10 cellular contexts compared by ENCODE assay signal in the genomic region with DNA sequence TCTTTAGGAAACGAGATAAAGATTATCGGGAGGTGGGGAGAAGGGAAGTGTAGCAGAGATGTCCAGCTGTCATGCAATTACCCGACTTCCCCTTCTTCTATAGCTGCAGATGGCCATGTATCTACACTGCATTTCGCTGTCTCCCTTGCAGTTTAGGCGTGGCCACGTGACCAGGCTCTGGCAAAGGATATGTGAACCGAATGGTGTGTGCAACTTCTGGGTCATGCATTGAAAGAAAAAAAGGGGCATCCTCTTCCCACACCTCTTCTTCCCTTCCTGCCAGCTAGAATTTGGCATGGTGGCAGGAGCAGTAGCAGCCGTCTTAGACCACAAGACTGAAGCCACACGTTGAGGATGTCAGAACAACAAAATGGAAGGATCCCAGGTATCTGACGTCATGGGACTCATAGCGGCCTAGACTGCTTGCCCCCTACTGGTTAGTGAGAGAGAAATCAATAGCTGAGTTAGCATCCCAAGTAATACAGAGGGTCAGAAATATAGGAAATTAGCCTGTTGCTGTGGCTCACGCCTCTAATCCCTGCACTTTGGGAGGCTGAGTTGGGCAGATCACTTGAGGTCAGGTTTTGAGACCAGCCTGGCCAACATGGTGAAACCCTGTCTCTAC. TPM values are rescaled to one million over a fixed set of nuclear protein-coding genes. Genes with fewer than 3 reads are reported as not detected.
A peak's percentile ranks its signal among the peaks of the same experiment; 100 is the strongest.
DNase-seq lines count a peak whose midpoint lies in the region; ATAC-seq, FAIRE-seq and TF ChIP-seq lines count a peak whose summit lies in the region.
"Had no signal": no experiment of that assay in that cellular context is flagged by ENCODE, and none has a peak within 500 bp of the region (broad histone marks: within the 10 kb centered on the region; RNA-seq: fewer than 3 reads in every experiment).

No MANE protein-coding gene starts in this region.

- TF ChIP-seq EP300 in GM12878 (IDR thresholded peaks at IDR 0.05; ENCODE audit: borderline replicate concordance in 1 of 2, control insufficient read depth in 1 of 2, low read depth in 2 of 2, low read length in 2 of 2), result no peak

- H3K9ac ChIP-seq in GM12878 (ENCODE audit: control insufficient read depth, insufficient read depth, low read length), result no peak overlapping the region
- no peak overlapping the region for H3K9ac ChIP-seq in MM.1S (ENCODE audit: low read length)

- H3K79me2 ChIP-seq in GM12878 (ENCODE audit: control insufficient read depth, insufficient read depth, low read length) (no peaks in the 10 kb centered on the region), MM.1S (ENCODE audit: low read length) (no peaks in the 10 kb centered on the region)

- 37% methylated on average over 12 of the region's 12 CpGs for WGBS in GM12878 (ENCODE audit: insufficient coverage, insufficient replicate concordance, low lambda C conversion rate, missing lambda C conversion rate)

- H3K9me2 ChIP-seq in MM.1S (replicated peaks; ENCODE audit: insufficient read depth, low read length), result no peaks in the 10 kb centered on the region

- RAD21 ChIA-PET in GM12878 (lab: Charles Lee; ENCODE audit: unreplicated experiment), result interaction anchor here (1.3 to 1.4 kb wide), 2 partner anchors 12 to 35 kb away, joined by 3 read pairs; no protein-coding TSS in a partner anchor

- H3K9me3 ChIP-seq in GM12878 (replicated peaks; ENCODE audit: control insufficient read depth, insufficient read depth, low read length), result no peaks in the 10 kb centered on the region; the same call in 2 of the 3 replicates
- H3K9me3 ChIP-seq in MM.1S (replicated peaks; ENCODE audit: insufficient read depth, low read length), result no peaks in the 10 kb centered on the region

- H4K20me1 ChIP-seq in GM12878 (ENCODE audit: control insufficient read depth, insufficient read depth) (no peaks in the 10 kb centered on the region), MM.1S (ENCODE audit: insufficient read depth, low read length) (no peaks in the 10 kb centered on the region)

- in situ Hi-C loops in GM12878 (cut with MboI), result no loop called here

- H3K36me3 ChIP-seq in GM12878 (ENCODE audit: control insufficient read depth in 2 of 2, insufficient read depth in 2 of 2, low read length in 1 of 2), result no peaks in the 10 kb centered on the region
- H3K36me3 ChIP-seq in MM.1S (replicated peaks; ENCODE audit: insufficient read depth, low read length), result no peaks in the 10 kb centered on the region

- H3K4me3 ChIP-seq in GM12878 (no peak overlapping the region), MM.1S (ENCODE audit: low read length) (no peak overlapping the region)

- TF ChIP-seq CTCF in GM12878 (IDR thresholded peaks at IDR 0.05 in 2 of 3, conservative IDR thresholded peaks at IDR 0.05 in 1 of 3; ENCODE audit: control insufficient read depth in 2 of 3, extremely low read depth in 1 of 3, insufficient read depth in 1 of 3, low read depth in 3 of 3, low read length in 3 of 3), result peak; percentile 18 to 42 (median 25); a peak in 4 of 6 replicates
- TF ChIP-seq CTCF in MM.1S (IDR thresholded peaks at IDR 0.05; ENCODE audit: low read length), result no peak

- H3K4me1 ChIP-seq in GM12878 (ENCODE audit: control insufficient read depth, insufficient read depth, low read length) (no peaks in the 10 kb centered on the region), MM.1S (ENCODE audit: low read length) (peaks cover 5% of the 10 kb centered on the region)

- SMC1A ChIA-PET in GM12878 (lab: Charles Lee; ENCODE audit: uncharacterized antibody, unreplicated experiment), result interaction anchor here (0.7 to 1.2 kb wide), 3 partner anchors 10 to 68 kb away, joined by 3 to 4 read pairs (median 3); no protein-coding TSS in a partner anchor

- H3F3A ChIP-seq in MM.1S (ENCODE audit: insufficient read depth, low read length), result no peaks in the 10 kb centered on the region

- intact Hi-C loops in GM12878 (cut with micrococcal nuclease; ENCODE audit: unreplicated experiment) (loop anchor here (5.0 kb wide), 1 partner anchor 75 kb away; a partner anchor contains a TSS), posterior vena cava (cut with DNase I) (no loop called here)

- ATAC-seq in GM12878, result peak; percentile 83

- H3K27me3 ChIP-seq in GM12878 (replicated peaks in 1 of 2; ENCODE audit: control insufficient read depth in 2 of 2, insufficient read depth in 2 of 2, low read length in 1 of 2) (peaks cover 0 to 5% of the 10 kb centered on the region in 2 experiments; a peak in 2 of 4 replicates), MM.1S (replicated peaks; ENCODE audit: insufficient read depth, low read length) (0 out of 2 replicates have a peak, but pooled peaks cover 3% of the 10 kb centered on the region)

- no peak for TF ChIP-seq RAD21 in GM12878 (IDR thresholded peaks at IDR 0.05; ENCODE audit: insufficient read depth, low read depth, low read length)

- no peak overlapping the region for H3K4me2 ChIP-seq in GM12878 (ENCODE audit: control insufficient read depth, insufficient read depth)
- no peak overlapping the region for H3K4me2 ChIP-seq in MM.1S (ENCODE audit: low read depth, low read length)

- DNase-seq in NCI-H1436 (lab: John Stamatoyannopoulos, UW) (peak; percentile 41), NCI-H1436 treated with DMSO at 0.1 percent for 48 hours (lab: John Stamatoyannopoulos, UW) (no peak), NCI-H510A treated with DMSO at 0.1 percent for 48 hours (lab: John Stamatoyannopoulos, UW) (peak; percentile 38), GM12878 (ENCODE audit: low read depth, low spot score) (no peak), posterior vena cava (ENCODE audit: low spot score) (peak; percentile 31), HuH-7.5 (ENCODE audit: low spot score) (no peak), MM.1S (no peak), inferior parietal cortex (ENCODE audit: extremely low spot score) (no peak)
- DNase-seq: kidney; stimulated activated CD4-positive, alpha-beta T cell treated with anti-CD3 and anti-CD28 coated beads, Interleukin-15, amount 100 ng/mL, for 24 hours had no signal

- TF ChIP-seq POLR2A in GM12878 (IDR thresholded peaks at IDR 0.05; ENCODE audit: low read depth, low read length), result no peak

- no TSS peak for BruUV-seq in GM12878 (replicated peaks; lab: Mats Ljungman, UMichigan)

- H3K27ac ChIP-seq in GM12878 (ENCODE audit: control insufficient read depth, insufficient read depth) (no peak overlapping the region), MM.1S (ENCODE audit: low read length) (no peak overlapping the region)

- H2AFZ ChIP-seq in GM12878 (ENCODE audit: control insufficient read depth, low read depth, low read length) (peak overlapping the region; percentile 15; the same call in 1 of the 2 replicates), MM.1S (ENCODE audit: low read length) (no peak overlapping the region)

- no peak for FAIRE-seq in GM12878 (lab: Jason Lieb, UNC)
- FAIRE-seq: kidney had no signal

- POLR2A ChIA-PET in GM12878 (lab: Charles Lee), result no interaction called here

- CTCF ChIA-PET in GM12878 (lab: Yijun Ruan, JAX), result interaction anchor here (0.7 to 1.8 kb wide), 6 partner anchors 8 to 68 kb away, joined by 3 to 5 read pairs (median 4); no protein-coding TSS in a partner anchor

TF ChIP-seq in GM12878, 131 proteins besides CTCF, POLR2A, EP300 and RAD21:
- TF ChIP-seq SPI1 (IDR thresholded peaks at IDR 0.05; ENCODE audit: borderline replicate concordance, insufficient read depth, low read depth, low read length), result no peak
- no peak for TF ChIP-seq GATAD2B (conservative IDR thresholded peaks at IDR 0.05; ENCODE audit: low read depth)
- TF ChIP-seq SMARCA5 (IDR thresholded peaks at IDR 0.05), result no peak
- peak; percentile 70 for TF ChIP-seq ATF7 (IDR thresholded peaks at IDR 0.05; ENCODE audit: low read depth)
- TF ChIP-seq RFX5 (IDR thresholded peaks at IDR 0.05; ENCODE audit: low read depth, low read length), result no peak
- TF ChIP-seq CREM (IDR thresholded peaks at IDR 0.05; ENCODE audit: low read depth), result 0 out of 2 replicates have a peak, but pooled peaks have one; percentile 15
- peak; percentile 57; the same call in 1 of the 2 replicates for TF ChIP-seq YY1 (IDR thresholded peaks at IDR 0.05; ENCODE audit: low read depth, low read length)

RNA-seq across cellular contexts. Expression of a gene that starts 32.8 kb away (rescaled TPM):
- not detected in 2 replicates for total RNA-seq in GM12878 (2013; cell fraction: nucleolus; rRNA removed)
- not detected in 2 replicates for total RNA-seq in GM12878 (2014; rRNA removed)
- not detected in 2 replicates for total RNA-seq in GM12878 (2014; rRNA removed; fragmentation: Illumina TruSeq; extraction: Trizol)
- not detected in 2 replicates for total RNA-seq in GM12878 (2021)
- not detected for polyA plus RNA-seq in GM12878 (2011; ENCODE audit: low read depth)
- polyA plus RNA-seq in GM12878 (2011; rRNA removed), result 0.08 TPM in 1 of 2 replicates, not detected in the other
- 0.07 and 0.10 TPM in 2 replicates for polyA plus RNA-seq in GM12878 (2011; cell fraction: cytosol; rRNA removed)
- 0.07 TPM in 1 of 2 replicates, not detected in the other for polyA plus RNA-seq in GM12878 (2011; cell fraction: nucleus; rRNA removed)
- polyA plus RNA-seq in GM12878 (2012), result 0.41 and 0.42 TPM in 2 replicates
- polyA plus RNA-seq in GM12878 (2014; fragmentation: Illumina TruSeq; extraction: Trizol), result not detected in 2 replicates
- not detected for polyA plus RNA-seq in GM12878 (2014; fragmentation: Nextera tagmentation; extraction: Ambion mirVana)
- not detected in 2 replicates for polyA plus RNA-seq in GM12878 (2014; rRNA removed)
- not detected for polyA plus RNA-seq in GM12878 (2016; fragmentation: Nextera tagmentation; extraction: Ambion mirVana)
- polyA minus RNA-seq in GM12878 (2011; rRNA and poly(A)+ RNA removed), result not detected in 2 replicates
- not detected in 2 replicates for polyA minus RNA-seq in GM12878 (2011; cell fraction: cytosol; rRNA and poly(A)+ RNA removed)
- not detected in 2 replicates for polyA minus RNA-seq in GM12878 (2011; cell fraction: nucleus; rRNA and poly(A)+ RNA removed)
- 1 to 10 TPM; 2.2 to 2.5 TPM for total RNA-seq in posterior vena cava

RNA-seq across cellular contexts. Expression of a gene that starts 33.7 kb away (rescaled TPM):
- 350 and 361 TPM in 2 replicates for total RNA-seq in GM12878 (2013; cell fraction: nucleolus; rRNA removed)
- 96.2 and 103 TPM in 2 replicates for total RNA-seq in GM12878 (2014; rRNA removed)
- total RNA-seq in GM12878 (2014; rRNA removed; fragmentation: Illumina TruSeq; extraction: Trizol), result 141 and 143 TPM in 2 replicates
- 124 and 135 TPM in 2 replicates for total RNA-seq in GM12878 (2021)
- 40.3 TPM for polyA plus RNA-seq in GM12878 (2011; ENCODE audit: low read depth)
- 119 and 125 TPM in 2 replicates for polyA plus RNA-seq in GM12878 (2011; rRNA removed)
- polyA plus RNA-seq in GM12878 (2011; cell fraction: cytosol; rRNA removed), result 86.3 and 107 TPM in 2 replicates
- polyA plus RNA-seq in GM12878 (2011; cell fraction: nucleus; rRNA removed), result 119 and 122 TPM in 2 replicates
- polyA plus RNA-seq in GM12878 (2012), result 75.4 and 109 TPM in 2 replicates
- 199 and 233 TPM in 2 replicates for polyA plus RNA-seq in GM12878 (2014; fragmentation: Illumina TruSeq; extraction: Trizol)
- polyA plus RNA-seq in GM12878 (2014; fragmentation: Nextera tagmentation; extraction: Ambion mirVana), result 10 to 100 TPM; 47.6 to 56.5 TPM
- polyA plus RNA-seq in GM12878 (2014; rRNA removed), result 75.4 and 78.6 TPM in 2 replicates
- 10 to 100 TPM; 93.8 TPM for polyA plus RNA-seq in GM12878 (2016; fragmentation: Nextera tagmentation; extraction: Ambion mirVana)
- polyA minus RNA-seq in GM12878 (2011; rRNA and poly(A)+ RNA removed), result 151 and 205 TPM in 2 replicates
- polyA minus RNA-seq in GM12878 (2011; cell fraction: cytosol; rRNA and poly(A)+ RNA removed), result 59.9 and 66.4 TPM in 2 replicates
- 72.5 and 111 TPM in 2 replicates for polyA minus RNA-seq in GM12878 (2011; cell fraction: nucleus; rRNA and poly(A)+ RNA removed)
- 10 to 100 TPM; 71.4 to 74.8 TPM for total RNA-seq in posterior vena cava

Comparison
In these comparisons a context has a peak if more than half of its experiments do, and no peak if none do; other contexts are left out.
1. DNase-seq: peak in NCI-H1436 (single experiment), NCI-H510A treated with DMSO at 0.1 percent for 48 hours (single experiment) and posterior vena cava (single experiment); none in NCI-H1436 treated with DMSO at 0.1 percent for 48 hours (single experiment), GM12878 (single experiment), HuH-7.5 (single experiment), MM.1S (single experiment) and inferior parietal cortex (single experiment).